8 cellular contexts compared by ENCODE assay signal in genomic region chr5:10355071-10355889, GRCh38. TPM values are rescaled to one million over a fixed set of nuclear protein-coding genes. Genes with fewer than 3 reads are reported as not detected.
DNase-seq lines count a peak whose midpoint lies in the region; ATAC-seq and TF ChIP-seq lines count a peak whose summit lies in the region.

No MANE protein-coding gene starts in this region.

- H2AFZ ChIP-seq in OCI-LY7 (ENCODE audit: low read length) = peak overlapping the region; percentile 51; the same call in 1 of the 2 replicates

- H3K4me3 ChIP-seq in OCI-LY7 (ENCODE audit: low read depth, low read length, poor library complexity, severe bottlenecking) = peak overlapping the region; percentile 88

- no peak for ATAC-seq in natural killer cell treated with Interleukin-12 subunit alpha and Interleukin-12 subunit beta and Interleukin-15 and Interleukin-18, amount 100 ng/mL, for 72 hours

- DNase-seq in DMS53 (lab: John Stamatoyannopoulos, UW) (peak; percentile 71), HCEC 1CT (peak; percentile 32), OCI-LY7 (ENCODE audit: low spot score) (peak; percentile 78), dermis blood vessel endothelial cell (peak; percentile 53), T-helper 9 cell (no peak)
- no peak for DNase-seq in natural killer cell treated with Interleukin-12 subunit alpha and Interleukin-12 subunit beta and Interleukin-15 and Interleukin-18, amount 100 ng/mL, for 72 hours (ENCODE audit: low spot score)
- DNase-seq in effector CD8-positive, alpha-beta T cell (lab: John Stamatoyannopoulos, UW) = no peak
- DNase-seq in stimulated activated CD8-positive, alpha-beta memory T cell treated with anti-CD3 and anti-CD28 coated beads, Interleukin-4, amount 100 ng/mL, for 48 hours = no peak

- peak overlapping the region; percentile 88 to 99 for H3K27ac Mint-ChIP-seq in natural killer cell treated with Interleukin-12 subunit alpha and Interleukin-12 subunit beta and Interleukin-15 and Interleukin-18, amount 100 ng/mL, for 72 hours

- no peaks in the 10 kb centered on the region for H3K9me3 Mint-ChIP-seq in natural killer cell treated with Interleukin-12 subunit alpha and Interleukin-12 subunit beta and Interleukin-15 and Interleukin-18, amount 100 ng/mL, for 72 hours

- CTCF ChIA-PET in OCI-LY7 (lab: Charles Lee; ENCODE audit: unreplicated experiment) = no interaction called here

- peaks cover 13% of the 10 kb centered on the region for H3K36me3 ChIP-seq in OCI-LY7 (ENCODE audit: insufficient read depth, low read length)

- H3K36me3 Mint-ChIP-seq in natural killer cell treated with Interleukin-12 subunit alpha and Interleukin-12 subunit beta and Interleukin-15 and Interleukin-18, amount 100 ng/mL, for 72 hours = peaks cover 4% of the 10 kb centered on the region

- H3K9me3 ChIP-seq in OCI-LY7 (ENCODE audit: low read length) = no peaks in the 10 kb centered on the region

- intact Hi-C loops in OCI-LY7 (cut with micrococcal nuclease; ENCODE audit: unreplicated experiment) = no loop called here

- H3K27ac ChIP-seq in OCI-LY7 (ENCODE audit: low read depth, low read length, poor library complexity, severe bottlenecking) = peak overlapping the region; percentile 88

- peak overlapping the region; percentile 87 for H3K4me2 ChIP-seq in OCI-LY7 (ENCODE audit: low read length)

- BruUV-seq in OCI-LY7 (replicated peaks; lab: Mats Ljungman, UMichigan) = no TSS peak

- H4K20me1 ChIP-seq in OCI-LY7 (ENCODE audit: insufficient read depth, low read length) = peaks cover 42% of the 10 kb centered on the region

- no peak for TF ChIP-seq CTCF in OCI-LY7 (conservative IDR thresholded peaks at IDR 0.05; ENCODE audit: low read length)

- H3K9me2 ChIP-seq in OCI-LY7 (ENCODE audit: insufficient read depth, low read length) = no peaks in the 10 kb centered on the region

- H3K79me2 ChIP-seq in OCI-LY7 (ENCODE audit: insufficient read depth, low read depth, low read length) = peaks cover 77% of the 10 kb centered on the region

- POLR2A ChIA-PET in OCI-LY7 (lab: Charles Lee) = interaction anchor here (0.7 to 1.4 kb wide), 3 partner anchors 9 to 63 kb away, joined by 3 to 4 read pairs (median 4); no protein-coding TSS in a partner anchor

- H3K4me1 ChIP-seq in OCI-LY7 (ENCODE audit: insufficient read depth, low read length, poor library complexity, severe bottlenecking) = peaks cover 45% of the 10 kb centered on the region

- H3K27me3 Mint-ChIP-seq in natural killer cell treated with Interleukin-12 subunit alpha and Interleukin-12 subunit beta and Interleukin-15 and Interleukin-18, amount 100 ng/mL, for 72 hours = no peaks in the 10 kb centered on the region

- peak overlapping the region; percentile 88 for H3K4me3 Mint-ChIP-seq in natural killer cell treated with Interleukin-12 subunit alpha and Interleukin-12 subunit beta and Interleukin-15 and Interleukin-18, amount 100 ng/mL, for 72 hours

- H3K4me1 Mint-ChIP-seq in natural killer cell treated with Interleukin-12 subunit alpha and Interleukin-12 subunit beta and Interleukin-15 and Interleukin-18, amount 100 ng/mL, for 72 hours (ENCODE audit: low read depth in 2 of 2) = peaks cover 29 to 38% of the 10 kb centered on the region in 2 donors

RNA-seq across cellular contexts. Expression of gene MARCHF6, which starts 1.8 kb away (rescaled TPM):
- total RNA-seq in OCI-LY7 (2014; rRNA removed; shearing (Covaris generic)) = 48.2 and 118 TPM in 2 replicates
- total RNA-seq in OCI-LY7 (2022) (113 TPM in 2 replicates), dermis blood vessel endothelial cell (63.8 and 116 TPM in 2 replicates)
- 100 to 1,000 TPM; 114 to 120 TPM for total RNA-seq in natural killer cell treated with Interleukin-12 subunit alpha and Interleukin-12 subunit beta and Interleukin-15 and Interleukin-18, amount 100 ng/mL, for 72 hours

RNA-seq across cellular contexts. Expression of gene CMBL, which starts 47.6 kb away (rescaled TPM):
- total RNA-seq in OCI-LY7 (2014; rRNA removed; shearing (Covaris generic)) = not detected in 2 replicates
- total RNA-seq in OCI-LY7 (2022) (0.13 TPM in 1 of 2 replicates, not detected in the other), dermis blood vessel endothelial cell (3.6 and 6.3 TPM in 2 replicates)
- under 1 TPM in 1 of 2 donors, not detected in 1; 0.36 TPM for total RNA-seq in natural killer cell treated with Interleukin-12 subunit alpha and Interleukin-12 subunit beta and Interleukin-15 and Interleukin-18, amount 100 ng/mL, for 72 hours

Comparison
In these comparisons a context has a peak if more than half of its experiments do, and no peak if none do; other contexts are left out.
1. DNase-seq: peak in DMS53 (single experiment), HCEC 1CT (single experiment), OCI-LY7 (single experiment) and dermis blood vessel endothelial cell (single experiment); none in natural killer cell treated with Interleukin-12 subunit alpha and Interleukin-12 subunit beta and Interleukin-15 and Interleukin-18, amount 100 ng/mL, for 72 hours (single experiment), effector CD8-positive, alpha-beta T cell (single experiment), stimulated activated CD8-positive, alpha-beta memory T cell treated with anti-CD3 and anti-CD28 coated beads, Interleukin-4, amount 100 ng/mL, for 48 hours (single experiment) and T-helper 9 cell (single experiment).